1 cellular context compared by ENCODE assay signal in genomic region chr11:74133416-74133815, GRCh38.
TF ChIP-seq lines count a peak whose summit lies in the region.

No MANE protein-coding gene starts in this region.

TF ChIP-seq in HCT116, 20 proteins besides CTCF, POLR2A, EP300 and RAD21 (continued from another document):
- TF ChIP-seq, protein P1, sequence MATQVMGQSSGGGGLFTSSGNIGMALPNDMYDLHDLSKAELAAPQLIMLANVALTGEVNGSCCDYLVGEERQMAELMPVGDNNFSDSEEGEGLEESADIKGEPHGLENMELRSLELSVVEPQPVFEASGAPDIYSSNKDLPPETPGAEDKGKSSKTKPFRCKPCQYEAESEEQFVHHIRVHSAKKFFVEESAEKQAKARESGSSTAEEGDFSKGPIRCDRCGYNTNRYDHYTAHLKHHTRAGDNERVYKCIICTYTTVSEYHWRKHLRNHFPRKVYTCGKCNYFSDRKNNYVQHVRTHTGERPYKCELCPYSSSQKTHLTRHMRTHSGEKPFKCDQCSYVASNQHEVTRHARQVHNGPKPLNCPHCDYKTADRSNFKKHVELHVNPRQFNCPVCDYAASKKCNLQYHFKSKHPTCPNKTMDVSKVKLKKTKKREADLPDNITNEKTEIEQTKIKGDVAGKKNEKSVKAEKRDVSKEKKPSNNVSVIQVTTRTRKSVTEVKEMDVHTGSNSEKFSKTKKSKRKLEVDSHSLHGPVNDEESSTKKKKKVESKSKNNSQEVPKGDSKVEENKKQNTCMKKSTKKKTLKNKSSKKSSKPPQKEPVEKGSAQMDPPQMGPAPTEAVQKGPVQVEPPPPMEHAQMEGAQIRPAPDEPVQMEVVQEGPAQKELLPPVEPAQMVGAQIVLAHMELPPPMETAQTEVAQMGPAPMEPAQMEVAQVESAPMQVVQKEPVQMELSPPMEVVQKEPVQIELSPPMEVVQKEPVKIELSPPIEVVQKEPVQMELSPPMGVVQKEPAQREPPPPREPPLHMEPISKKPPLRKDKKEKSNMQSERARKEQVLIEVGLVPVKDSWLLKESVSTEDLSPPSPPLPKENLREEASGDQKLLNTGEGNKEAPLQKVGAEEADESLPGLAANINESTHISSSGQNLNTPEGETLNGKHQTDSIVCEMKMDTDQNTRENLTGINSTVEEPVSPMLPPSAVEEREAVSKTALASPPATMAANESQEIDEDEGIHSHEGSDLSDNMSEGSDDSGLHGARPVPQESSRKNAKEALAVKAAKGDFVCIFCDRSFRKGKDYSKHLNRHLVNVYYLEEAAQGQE (IDR thresholded peaks at IDR 0.05; ENCODE audit: low read depth), result no peak
